In the genomic region with DNA sequence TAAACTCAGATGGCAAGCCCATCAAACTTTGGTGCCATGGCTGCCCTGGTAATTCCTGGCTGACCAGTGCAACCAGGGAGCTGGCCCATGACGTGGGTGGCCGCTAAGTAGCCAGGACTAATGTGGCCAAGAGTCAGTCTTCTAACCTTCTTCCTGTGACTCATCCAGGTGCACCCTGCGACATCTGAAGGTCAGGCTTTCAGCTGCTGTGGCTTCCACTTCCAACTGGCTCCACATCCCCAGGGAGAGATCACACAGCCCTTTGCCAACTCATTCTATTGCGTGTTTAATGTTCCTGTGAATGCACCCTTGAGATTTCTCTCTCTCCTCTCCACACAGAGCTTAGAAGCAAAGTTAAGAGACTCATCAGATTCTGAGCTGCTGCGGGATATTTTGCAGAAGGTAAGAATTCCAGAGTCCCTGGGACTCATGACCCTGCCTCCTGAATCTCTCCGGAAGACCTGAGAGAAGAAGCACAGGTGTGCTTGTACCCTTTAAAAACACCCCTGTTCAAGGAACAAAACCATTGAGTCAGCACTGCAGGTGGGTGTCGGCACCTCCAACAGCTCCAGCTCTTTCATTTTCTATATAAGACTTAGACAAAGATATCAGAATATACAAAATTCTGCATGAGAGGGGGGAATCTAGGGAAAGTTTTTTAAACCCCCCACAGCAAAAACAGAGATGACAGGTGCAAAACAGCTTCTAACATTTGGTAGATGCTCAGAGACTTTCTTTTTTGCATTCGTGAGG, we compare ENCODE assay signal across 9 cellular contexts. TPM values are rescaled to one million over a fixed set of nuclear protein-coding genes. Genes with fewer than 3 reads are reported as not detected.
A peak's percentile ranks its signal among the peaks of the same experiment; 100 is the strongest.
DNase-seq lines count a peak whose midpoint lies in the region; ATAC-seq and TF ChIP-seq lines count a peak whose summit lies in the region.
"Not testable (repeated sequence)": the region's sequence is repeated elsewhere in the genome, so short reads cannot be mapped to it uniquely, and the experiment has no call there.
"Had no signal": no experiment of that assay in that cellular context is flagged by ENCODE, and none has a peak within 500 bp of the region (broad histone marks: within the 10 kb centered on the region; RNA-seq: fewer than 3 reads in every experiment).

No MANE protein-coding gene starts in this region.

- dilution Hi-C loops in mammary epithelial cell (cut with HindIII; ENCODE audit: low sequenced_read_pairs), result not testable (repeated sequence)

- not testable (repeated sequence) for BruUV-seq in mammary epithelial cell (replicated peaks; lab: Mats Ljungman, UMichigan)

- not testable (repeated sequence) for TF ChIP-seq CTCF in RWPE2 (IDR thresholded peaks at IDR 0.05; ENCODE audit: poor library complexity, severe bottlenecking); mammary epithelial cell (conservative IDR thresholded peaks at IDR 0.05 in 1 of 2, IDR thresholded peaks at IDR 0.05 in 1 of 2; ENCODE audit: extremely low read depth in 1 of 2, insufficient read depth in 1 of 2, low read depth in 1 of 2, low read length in 2 of 2)

- H3K9me3 ChIP-seq in RWPE2 (ENCODE audit: severe bottlenecking); mammary epithelial cell (replicated peaks; ENCODE audit: insufficient read depth, low read length): not testable (repeated sequence)

- not testable (repeated sequence) for H3K27me3 ChIP-seq in RWPE2 (ENCODE audit: insufficient read depth, poor library complexity, severe bottlenecking); mammary epithelial cell (ENCODE audit: insufficient read depth, low read length)

- not testable (repeated sequence) for H3K79me2 ChIP-seq in mammary epithelial cell (ENCODE audit: insufficient read depth, low read length)

- WGBS in mammary epithelial cell (ENCODE audit: low coverage, missing lambda C conversion rate), result 95% methylated on average over 8 of the region's 8 CpGs

- peak overlapping the region; percentile 83 for H3K27ac ChIP-seq in RWPE2 (ENCODE audit: poor library complexity, severe bottlenecking)
- not testable (repeated sequence) for H3K27ac ChIP-seq in mammary epithelial cell (ENCODE audit: insufficient read depth, low read depth, low read length)

- intact Hi-C loops in mammary epithelial cell (cut with micrococcal nuclease), result loop anchor here (5.0 to 10.0 kb wide), 2 partner anchors 135 to 393 kb away; a partner anchor contains a TSS

- CTCF ChIA-PET in mammary epithelial cell (lab: Charles Lee; ENCODE audit: low non-redundant PET), result not testable (repeated sequence)

- DNase-seq in Caki2 (ENCODE audit: low read depth) (peak; percentile 35), HT-29 (ENCODE audit: low spot score) (peak; percentile 10), NCI-H2107 treated with DMSO at 0.1 percent for 48 hours (lab: John Stamatoyannopoulos, UW; ENCODE audit: unreplicated experiment) (peak; percentile 51), mammary epithelial cell (peak; percentile 18), kidney tubule cell (ENCODE audit: low spot score) (peak; percentile 57), renal cortical epithelial cell (ENCODE audit: low read depth) (peak; percentile 38)
- not testable (repeated sequence) for DNase-seq in RWPE2 (ENCODE audit: low spot score)

- not testable (repeated sequence) for H3K36me3 ChIP-seq in RWPE2 (ENCODE audit: low read depth); mammary epithelial cell (ENCODE audit: insufficient read depth, low read length)

- not testable (repeated sequence) for H4K20me1 ChIP-seq in mammary epithelial cell (ENCODE audit: insufficient read depth, low read length)

- not testable (repeated sequence) for H3K4me2 ChIP-seq in mammary epithelial cell (ENCODE audit: insufficient read depth, low read depth, low read length)

- not testable (repeated sequence) for H3K9ac ChIP-seq in mammary epithelial cell (ENCODE audit: insufficient read depth, low read length)

- H2AFZ ChIP-seq in mammary epithelial cell (ENCODE audit: low read depth, low read length), result not testable (repeated sequence)

- peaks cover 11% of the 10 kb centered on the region for H3K4me1 ChIP-seq in RWPE2 (ENCODE audit: insufficient read depth, poor library complexity, severe bottlenecking)
- H3K4me1 ChIP-seq in mammary epithelial cell (ENCODE audit: insufficient read depth, low read length), result peaks cover 24% of the 10 kb centered on the region

- in situ Hi-C loops in Caki2 (cut with HindIII; ENCODE audit: low pct_unique_long_range_greater_than_20kb, low sequenced_read_pairs); mammary epithelial cell (cut with MboI; ENCODE audit: low sequenced_read_pairs in 2 of 2): not testable (repeated sequence)

- H3K4me3 ChIP-seq in RWPE2 (ENCODE audit: severe bottlenecking); mammary epithelial cell (replicated peaks in 1 of 3; ENCODE audit: insufficient read depth in 1 of 3, low read depth in 2 of 3, low read length in 3 of 3): not testable (repeated sequence)

- not testable (repeated sequence) for ATAC-seq in RWPE2 (ENCODE audit: low read depth)

RNA-seq across cellular contexts. Expression of a gene that starts 43.4 kb away (rescaled TPM):
- total RNA-seq in Caki2 (2014; rRNA removed; shearing (Covaris generic); ENCODE audit: low replicate concordance), result not detected in 2 replicates
- total RNA-seq in HT-29 (2014; rRNA removed; shearing (Covaris generic)), result not detected in 2 replicates
- total RNA-seq in mammary epithelial cell (not detected), renal cortical epithelial cell (not detected in 2 replicates)
- polyA plus RNA-seq in mammary epithelial cell, result not detected
- not detected for polyA minus RNA-seq in mammary epithelial cell
- polyA plus RNA-seq: AG04450, BJ had no signal
